8 cellular contexts compared by ENCODE assay signal in genomic region chr16:15154650-15155562, GRCh38.
DNase-seq lines count a peak whose midpoint lies in the region; ATAC-seq and TF ChIP-seq lines count a peak whose summit lies in the region.
"Not testable (repeated sequence)": the region's sequence is repeated elsewhere in the genome, so short reads cannot be mapped to it uniquely, and the experiment has no call there.

No MANE protein-coding gene starts in this region.

- POLR2A ChIA-PET in CD8-positive, alpha-beta T cell (lab: Charles Lee), result not testable (repeated sequence)

- not testable (repeated sequence) for H3K27me3 ChIP-seq in CD8-positive, alpha-beta T cell (ENCODE audit: insufficient read depth, low read length)

- intact Hi-C loops in CD8-positive, alpha-beta T cell (cut with DNase I, micrococcal nuclease), result loop anchor here in 1 of 2 experiments (10.0 kb wide), 1 partner anchor 100 kb away; the partner anchor contains the start of gene NTAN1

- peak overlapping the region; percentile 32 for H3K27ac Mint-ChIP-seq in CD8-positive, alpha-beta T cell

- not testable (repeated sequence) for H3K4me1 ChIP-seq in CD8-positive, alpha-beta T cell (ENCODE audit: insufficient read depth, low read length)

- H3K9me3 Mint-ChIP-seq in CD8-positive, alpha-beta T cell, result not testable (repeated sequence)

- DNase-seq in CD8-positive, alpha-beta T cell, result peak; percentile 67 to 90 (median 80)
- DNase-seq in NCI-H146 treated with DMSO at 0.1 percent for 48 hours (lab: John Stamatoyannopoulos, UW; ENCODE audit: unreplicated experiment), result peak; percentile 69
- peak; percentile 79 for DNase-seq in SKM-1 treated with dmso at 0.1 percent for 144 hours (lab: John Stamatoyannopoulos, UW; ENCODE audit: unreplicated experiment)
- peak; percentile 73 for DNase-seq in activated gamma-delta T cell treated with anti-CD3 and anti-CD28 coated beads, Interleukin-2, amount 50 U/mL, for 16 hours (ENCODE audit: low read depth)
- DNase-seq in fibroblast of pulmonary artery (ENCODE audit: low read depth), result peak; percentile 94
- peak; percentile 88 for DNase-seq in myocyte (ENCODE audit: low read depth)
- peak; percentile 67 for DNase-seq in stimulated activated CD8-positive, alpha-beta memory T cell treated with anti-CD3 and anti-CD28 coated beads, Interleukin-15, amount 100 ng/mL, for 24 hours (ENCODE audit: low read depth)

- H3K36me3 ChIP-seq in CD8-positive, alpha-beta T cell (ENCODE audit: insufficient read depth, low read length), result not testable (repeated sequence)

- not testable (repeated sequence) for H3K9me3 ChIP-seq in CD8-positive, alpha-beta T cell (ENCODE audit: low read length)

- TF ChIP-seq CTCF in CD8-positive, alpha-beta T cell (IDR thresholded peaks at IDR 0.05); fibroblast of pulmonary artery (IDR thresholded peaks at IDR 0.05; ENCODE audit: low read length, missing control alignments): not testable (repeated sequence)

- H3K36me3 Mint-ChIP-seq in CD8-positive, alpha-beta T cell, result not testable (repeated sequence)

- not testable (repeated sequence) for H3K27ac ChIP-seq in CD8-positive, alpha-beta T cell (ENCODE audit: low read depth, low read length)

- H3K27me3 Mint-ChIP-seq in CD8-positive, alpha-beta T cell (ENCODE audit: low read depth), result not testable (repeated sequence)

- H3K4me3 ChIP-seq in CD8-positive, alpha-beta T cell (ENCODE audit: low read depth, low read length), result peak overlapping the region; percentile 37
- H3K4me3 ChIP-seq in fibroblast of pulmonary artery (replicated peaks; ENCODE audit: low read depth, low read length), result peak overlapping the region; percentile 44

- peak overlapping the region; percentile 57 for H3K4me3 Mint-ChIP-seq in CD8-positive, alpha-beta T cell

- not testable (repeated sequence) for H3K4me1 Mint-ChIP-seq in CD8-positive, alpha-beta T cell (ENCODE audit: low read depth)

- CTCF ChIA-PET in CD8-positive, alpha-beta T cell (lab: Charles Lee), result not testable (repeated sequence)

- ATAC-seq in CD8-positive, alpha-beta T cell, result peak; percentile 90
- peak; percentile 77 for ATAC-seq in GM21786 (IDR thresholded peaks at IDR 0.05; ENCODE audit: unreplicated experiment)
